ENCODE assay signal across 13 cellular contexts in the genomic region with DNA sequence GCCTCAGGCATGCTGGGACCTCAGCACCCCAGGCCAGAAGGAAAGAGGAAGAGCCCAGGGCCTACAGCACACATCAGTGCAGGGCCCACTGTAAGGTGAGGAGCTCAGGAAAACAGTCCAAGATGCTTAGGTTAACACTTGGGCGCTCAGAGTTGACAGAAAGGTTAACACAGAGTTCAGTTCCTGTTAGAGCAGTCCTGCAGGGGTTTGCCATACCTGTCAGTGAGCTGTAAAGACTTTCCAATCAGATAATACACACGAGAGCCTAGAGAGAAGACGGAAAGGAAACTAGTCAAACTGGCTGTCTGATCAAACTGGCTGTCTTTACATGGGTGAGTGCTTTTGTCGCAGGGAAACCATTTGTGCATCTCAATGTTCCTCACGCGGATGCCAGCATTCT.
DNase-seq lines count a peak whose midpoint lies in the region; ATAC-seq and TF ChIP-seq lines count a peak whose summit lies in the region.
"Had no signal": no experiment of that assay in that cellular context is flagged by ENCODE, and none has a peak within 500 bp of the region (broad histone marks: within the 10 kb centered on the region; RNA-seq: fewer than 3 reads in every experiment).

No MANE protein-coding gene starts in this region.

- CTCF ChIA-PET in Calu3 (lab: Charles Lee) (interaction anchor here (1.1 kb wide), 1 partner anchor 31 kb away, joined by 3 read pairs; no protein-coding TSS in a partner anchor), WTC11 (lab: Charles Lee) (interaction anchor here (1.2 kb wide), 1 partner anchor 63 kb away, joined by 3 read pairs; no protein-coding TSS in a partner anchor)

- H3K4me3 Mint-ChIP-seq in Calu3 (ENCODE audit: low read depth, unreplicated experiment) = no peak overlapping the region
- H3K4me3 Mint-ChIP-seq in WTC11 = no peak overlapping the region
- H3K4me3 Mint-ChIP-seq: activated T-cell treated with anti-CD3 and anti-CD28 coated beads, Interleukin-2, amount 50 U/mL, for 4 hours had no signal

- DNase-seq in Calu3 (peak; percentile 23), WTC11 (ENCODE audit: low spot score) (no peak), left ventricle myocardium inferior (no peak), prostate gland (ENCODE audit: low spot score) (peak; percentile 76), 8988T (no peak), SKM-1 treated with dmso at 0.1 percent for 144 hours (lab: John Stamatoyannopoulos, UW; ENCODE audit: unreplicated experiment) (no peak), MM.1S (no peak), SW480 (ENCODE audit: low spot score) (no peak)
- DNase-seq: activated T-cell treated with anti-CD3 and anti-CD28 coated beads, Interleukin-2, amount 50 U/mL, for 4 hours; left cardiac atrium; NCI-H1417; testis had no signal

- H3K4me1 ChIP-seq in left ventricle myocardium inferior (peaks cover 6% of the 10 kb centered on the region), prostate gland (replicated peaks) (no peaks in the 10 kb centered on the region), MM.1S (ENCODE audit: low read length) (no peaks in the 10 kb centered on the region)
- H3K4me1 ChIP-seq: testis had no signal

- no peaks in the 10 kb centered on the region for H3K79me2 ChIP-seq in MM.1S (ENCODE audit: low read length)

- no peaks in the 10 kb centered on the region for H3K27me3 Mint-ChIP-seq in Calu3 (ENCODE audit: unreplicated experiment)
- no peaks in the 10 kb centered on the region for H3K27me3 Mint-ChIP-seq in WTC11 (ENCODE audit: low read depth)

- no peaks in the 10 kb centered on the region for H3K9me2 ChIP-seq in MM.1S (replicated peaks; ENCODE audit: insufficient read depth, low read length)

- POLR2A ChIA-PET in WTC11 (lab: Charles Lee) = no interaction called here

- no peak for TF ChIP-seq CTCF in Calu3 (IDR thresholded peaks at IDR 0.05; ENCODE audit: unreplicated experiment)
- TF ChIP-seq CTCF in WTC11 (IDR thresholded peaks at IDR 0.05) = no peak
- TF ChIP-seq CTCF in left ventricle myocardium inferior (IDR thresholded peaks at IDR 0.05; ENCODE audit: borderline replicate concordance) = no peak
- TF ChIP-seq CTCF in prostate gland (IDR thresholded peaks at IDR 0.05) = no peak
- no peak for TF ChIP-seq CTCF in MM.1S (IDR thresholded peaks at IDR 0.05; ENCODE audit: low read length)

- no peak overlapping the region for H3K9ac ChIP-seq in MM.1S (ENCODE audit: low read length)

- H4K20me1 ChIP-seq in MM.1S (ENCODE audit: insufficient read depth, low read length) = no peaks in the 10 kb centered on the region

- H3K27ac ChIP-seq in left ventricle myocardium inferior (replicated peaks) (peak overlapping the region; percentile 37), prostate gland (peak overlapping the region; percentile 18 to 35), MM.1S (ENCODE audit: low read length) (no peak overlapping the region)
- H3K27ac ChIP-seq: brain microvascular endothelial cell, testis had no signal

- no peak overlapping the region for H3K4me3 ChIP-seq in left ventricle myocardium inferior
- no peak overlapping the region for H3K4me3 ChIP-seq in prostate gland
- H3K4me3 ChIP-seq in MM.1S (ENCODE audit: low read length) = no peak overlapping the region
- H3K4me3 ChIP-seq: testis had no signal

- no peaks in the 10 kb centered on the region for H3K4me1 Mint-ChIP-seq in Calu3 (ENCODE audit: low read depth, unreplicated experiment)
- H3K4me1 Mint-ChIP-seq in WTC11 = peaks cover 35% of the 10 kb centered on the region

- H3F3A ChIP-seq in MM.1S (ENCODE audit: insufficient read depth, low read length) = no peaks in the 10 kb centered on the region

- H3K9me3 Mint-ChIP-seq in Calu3 (ENCODE audit: low read depth, unreplicated experiment) (no peaks in the 10 kb centered on the region), WTC11 (peaks cover 11% of the 10 kb centered on the region)
- H3K9me3 Mint-ChIP-seq: activated T-cell treated with anti-CD3 and anti-CD28 coated beads, Interleukin-2, amount 50 U/mL, for 4 hours had no signal

- H3K36me3 ChIP-seq in left ventricle myocardium inferior = no peaks in the 10 kb centered on the region
- H3K36me3 ChIP-seq in prostate gland = no peaks in the 10 kb centered on the region
- no peaks in the 10 kb centered on the region for H3K36me3 ChIP-seq in MM.1S (replicated peaks; ENCODE audit: insufficient read depth, low read length)
- H3K36me3 ChIP-seq: brain microvascular endothelial cell had no signal

- 20% methylated on average over 6 of the region's 6 CpGs for WGBS in prostate gland

- H3K9me3 ChIP-seq in left ventricle myocardium inferior (replicated peaks) (no peaks in the 10 kb centered on the region), prostate gland (no peaks in the 10 kb centered on the region), MM.1S (replicated peaks; ENCODE audit: insufficient read depth, low read length) (no peaks in the 10 kb centered on the region)
- H3K9me3 ChIP-seq: testis had no signal

- ATAC-seq in WTC11 = peak; percentile 38
- ATAC-seq: activated T-cell treated with anti-CD3 and anti-CD28 coated beads, Interleukin-2, amount 50 U/mL, for 4 hours had no signal

- H3K4me2 ChIP-seq in MM.1S (ENCODE audit: low read depth, low read length) = no peak overlapping the region

- H3K27me3 ChIP-seq in left ventricle myocardium inferior (ENCODE audit: low read depth) = no peaks in the 10 kb centered on the region
- no peaks in the 10 kb centered on the region for H3K27me3 ChIP-seq in prostate gland (replicated peaks; ENCODE audit: insufficient read depth)
- no peaks in the 10 kb centered on the region for H3K27me3 ChIP-seq in MM.1S (replicated peaks; ENCODE audit: insufficient read depth, low read length)
- H3K27me3 ChIP-seq: brain microvascular endothelial cell, testis had no signal

- no peak overlapping the region for H2AFZ ChIP-seq in MM.1S (ENCODE audit: low read length)

- H3K36me3 Mint-ChIP-seq in Calu3 (ENCODE audit: insufficient read depth, unreplicated experiment) = no peaks in the 10 kb centered on the region
- H3K36me3 Mint-ChIP-seq in WTC11 = no peaks in the 10 kb centered on the region; the same call in 1 of the 2 replicates

- TF ChIP-seq POLR2A in prostate gland (IDR thresholded peaks at IDR 0.05) = no peak

- H3K27ac Mint-ChIP-seq in Calu3 (ENCODE audit: unreplicated experiment) = no peak overlapping the region
- H3K27ac Mint-ChIP-seq in WTC11 = no peak overlapping the region

- intact Hi-C loops in Calu3 (cut with micrococcal nuclease; ENCODE audit: unreplicated experiment) = no loop called here
- intact Hi-C loops in left ventricle myocardium inferior (cut with micrococcal nuclease) = no loop called here
- intact Hi-C loops in prostate gland (cut with DNase I) = no loop called here

- no TSS peak for BruUV-seq in Calu3 (replicated peaks; lab: Mats Ljungman, UMichigan)

TF ChIP-seq in WTC11, 78 proteins besides CTCF, POLR2A, EP300 and RAD21 (continues in another document):
- TF ChIP-seq MYBL2 (CRISPR knock-in tag; IDR thresholded peaks at IDR 0.05) (no peak), FOXK1 (CRISPR knock-in tag; IDR thresholded peaks at IDR 0.05) (no peak)
- TF ChIP-seq, protein P1, sequence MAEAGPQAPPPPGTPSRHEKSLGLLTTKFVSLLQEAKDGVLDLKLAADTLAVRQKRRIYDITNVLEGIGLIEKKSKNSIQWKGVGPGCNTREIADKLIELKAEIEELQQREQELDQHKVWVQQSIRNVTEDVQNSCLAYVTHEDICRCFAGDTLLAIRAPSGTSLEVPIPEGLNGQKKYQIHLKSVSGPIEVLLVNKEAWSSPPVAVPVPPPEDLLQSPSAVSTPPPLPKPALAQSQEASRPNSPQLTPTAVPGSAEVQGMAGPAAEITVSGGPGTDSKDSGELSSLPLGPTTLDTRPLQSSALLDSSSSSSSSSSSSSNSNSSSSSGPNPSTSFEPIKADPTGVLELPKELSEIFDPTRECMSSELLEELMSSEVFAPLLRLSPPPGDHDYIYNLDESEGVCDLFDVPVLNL (CRISPR knock-in tag; IDR thresholded peaks at IDR 0.05; ENCODE audit: borderline replicate concordance, low read depth) = no peak
- TF ChIP-seq, protein P2, sequence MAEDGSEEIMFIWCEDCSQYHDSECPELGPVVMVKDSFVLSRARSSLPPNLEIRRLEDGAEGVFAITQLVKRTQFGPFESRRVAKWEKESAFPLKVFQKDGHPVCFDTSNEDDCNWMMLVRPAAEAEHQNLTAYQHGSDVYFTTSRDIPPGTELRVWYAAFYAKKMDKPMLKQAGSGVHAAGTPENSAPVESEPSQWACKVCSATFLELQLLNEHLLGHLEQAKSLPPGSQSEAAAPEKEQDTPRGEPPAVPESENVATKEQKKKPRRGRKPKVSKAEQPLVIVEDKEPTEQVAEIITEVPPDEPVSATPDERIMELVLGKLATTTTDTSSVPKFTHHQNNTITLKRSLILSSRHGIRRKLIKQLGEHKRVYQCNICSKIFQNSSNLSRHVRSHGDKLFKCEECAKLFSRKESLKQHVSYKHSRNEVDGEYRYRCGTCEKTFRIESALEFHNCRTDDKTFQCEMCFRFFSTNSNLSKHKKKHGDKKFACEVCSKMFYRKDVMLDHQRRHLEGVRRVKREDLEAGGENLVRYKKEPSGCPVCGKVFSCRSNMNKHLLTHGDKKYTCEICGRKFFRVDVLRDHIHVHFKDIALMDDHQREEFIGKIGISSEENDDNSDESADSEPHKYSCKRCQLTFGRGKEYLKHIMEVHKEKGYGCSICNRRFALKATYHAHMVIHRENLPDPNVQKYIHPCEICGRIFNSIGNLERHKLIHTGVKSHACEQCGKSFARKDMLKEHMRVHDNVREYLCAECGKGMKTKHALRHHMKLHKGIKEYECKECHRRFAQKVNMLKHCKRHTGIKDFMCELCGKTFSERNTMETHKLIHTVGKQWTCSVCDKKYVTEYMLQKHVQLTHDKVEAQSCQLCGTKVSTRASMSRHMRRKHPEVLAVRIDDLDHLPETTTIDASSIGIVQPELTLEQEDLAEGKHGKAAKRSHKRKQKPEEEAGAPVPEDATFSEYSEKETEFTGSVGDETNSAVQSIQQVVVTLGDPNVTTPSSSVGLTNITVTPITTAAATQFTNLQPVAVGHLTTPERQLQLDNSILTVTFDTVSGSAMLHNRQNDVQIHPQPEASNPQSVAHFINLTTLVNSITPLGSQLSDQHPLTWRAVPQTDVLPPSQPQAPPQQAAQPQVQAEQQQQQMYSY (CRISPR knock-in tag; IDR thresholded peaks at IDR 0.05) = no peak

Comparison
In these comparisons a context has a peak if more than half of its experiments do, and no peak if none do; other contexts are left out.
1. DNase-seq: peak in Calu3 (single experiment) and prostate gland (single experiment); none in WTC11 (single experiment), left ventricle myocardium inferior (single experiment), 8988T (single experiment), SKM-1 treated with dmso at 0.1 percent for 144 hours (single experiment), MM.1S (single experiment) and SW480 (single experiment).